In genomic region chr10:75294866-75295692, GRCh38 we compare ENCODE assay signal across 8 cellular contexts. TPM values are rescaled to one million over a fixed set of nuclear protein-coding genes. Genes with fewer than 3 reads are reported as not detected.
A peak's percentile ranks its signal among the peaks of the same experiment; 100 is the strongest.
DNase-seq lines count a peak whose midpoint lies in the region; ATAC-seq, FAIRE-seq and TF ChIP-seq lines count a peak whose summit lies in the region.

No MANE protein-coding gene starts in this region.

- FAIRE-seq in keratinocyte (lab: Jason Lieb, UNC) = peak; percentile 71

- no peaks in the 10 kb centered on the region for H3K27me3 ChIP-seq in keratinocyte (ENCODE audit: control insufficient read depth, extremely low read depth, insufficient read depth, low read length)

- H2AFZ ChIP-seq in keratinocyte (ENCODE audit: control insufficient read depth, low read length) = peak overlapping the region; percentile 81

- peak overlapping the region; percentile 29 to 71 (median 64) for H3K4me3 ChIP-seq in keratinocyte (ENCODE audit: control insufficient read depth in 2 of 3, extremely low read depth in 1 of 3, insufficient read depth in 2 of 3, low read depth in 1 of 3, low read length in 3 of 3)

- H3K4me2 ChIP-seq in keratinocyte (ENCODE audit: control insufficient read depth, extremely low read depth, insufficient read depth, low read depth, low read length) = peak overlapping the region; percentile 98

- dilution Hi-C loops in keratinocyte (cut with MboI; ENCODE audit: extremely low pct_ligation_motif_present, low sequenced_read_pairs) = no loop called here

- peak; percentile 26 for TF ChIP-seq CTCF in GM10266 (IDR thresholded peaks at IDR 0.05; ENCODE audit: control insufficient read depth, insufficient read depth, low read depth, missing control alignments)
- TF ChIP-seq CTCF in keratinocyte (optimal IDR thresholded peaks at IDR 0.05 in 1 of 3, IDR thresholded peaks at IDR 0.05 in 1 of 3, conservative IDR thresholded peaks at IDR 0.05 in 1 of 3; ENCODE audit: extremely low read depth in 1 of 3, insufficient read depth in 2 of 3, low read length in 3 of 3) = peak in 2 of 3 experiments; percentile 3 to 18

- H4K20me1 ChIP-seq in keratinocyte (ENCODE audit: control insufficient read depth, extremely low read depth, insufficient read depth, low read length) = no peaks in the 10 kb centered on the region

- no peaks in the 10 kb centered on the region for H3K9me1 ChIP-seq in keratinocyte (ENCODE audit: control insufficient read depth, extremely low read depth, insufficient read depth, low read length)

- H3K4me1 ChIP-seq in keratinocyte (ENCODE audit: control insufficient read depth, extremely low read depth, insufficient read depth, low read length) = peaks cover 21% of the 10 kb centered on the region

- ATAC-seq in HG02798 (IDR thresholded peaks at IDR 0.05; ENCODE audit: poor library complexity, unreplicated experiment) = peak; percentile 75

- DNase-seq in GM10266 (ENCODE audit: extremely low spot score) (peak; percentile 69), NCI-H2107 treated with DMSO at 0.1 percent for 48 hours (lab: John Stamatoyannopoulos, UW; ENCODE audit: unreplicated experiment) (peak; percentile 4), keratinocyte (ENCODE audit: low read depth, low spot score) (peak; percentile 73), AML-193 (lab: John Stamatoyannopoulos, UW) (no peak)
- peak; percentile 60 for DNase-seq in activated CD4-positive, CD25-positive, alpha-beta regulatory T cell treated with anti-CD3 and anti-CD28 coated beads, Interleukin-2, amount 50 U/mL, for 72 hours
- DNase-seq in central memory CD4-positive, alpha-beta T cell = peak; percentile 36
- DNase-seq in stimulated activated CD4-positive, alpha-beta T cell treated with anti-CD3 and anti-CD28 coated beads, Interleukin-12 subunit alpha, Interleukin-12 subunit beta, amount 100 ng/mL, for 4 hours = peak; percentile 53

- no peaks in the 10 kb centered on the region for H3K9me3 ChIP-seq in keratinocyte (ENCODE audit: control insufficient read depth, low read depth, low read length)

- peak overlapping the region; percentile 89 for H3K27ac ChIP-seq in keratinocyte (ENCODE audit: control insufficient read depth, insufficient read depth, low read length)

- H3K79me2 ChIP-seq in keratinocyte (ENCODE audit: control insufficient read depth, insufficient read depth, low read length) = no peaks in the 10 kb centered on the region

- H3K9ac ChIP-seq in keratinocyte (ENCODE audit: control insufficient read depth, extremely low read depth, insufficient read depth, low read length) = peak overlapping the region; percentile 86

- no peaks in the 10 kb centered on the region for H3K36me3 ChIP-seq in keratinocyte (ENCODE audit: control insufficient read depth in 2 of 2, extremely low read depth in 1 of 2, insufficient read depth in 2 of 2, low read length in 2 of 2)

RNA-seq across cellular contexts. Expression of gene COMTD1, which starts 59.3 kb away (rescaled TPM):
- 6.2 to 12.8 TPM (median 6.8 TPM) in 3 replicates for polyA plus RNA-seq in keratinocyte
- 3.6 TPM for polyA plus RNA-seq in keratinocyte (2011; ENCODE audit: low read depth)
- polyA plus RNA-seq in keratinocyte (2011; cell fraction: cytosol; rRNA removed) = 3.3 and 10.8 TPM in 2 replicates
- polyA plus RNA-seq in keratinocyte (2011; cell fraction: nucleus; rRNA removed) = 13.0 and 17.2 TPM in 2 replicates
- 15.8 and 18.5 TPM in 2 replicates for polyA plus RNA-seq in keratinocyte (2012; ENCODE audit: low replicate concordance)
- 1.1 to 1.4 TPM (median 1.2 TPM) in 3 replicates for polyA minus RNA-seq in keratinocyte
- 20.5 TPM for polyA minus RNA-seq in keratinocyte (2011; cell fraction: cytosol; rRNA and poly(A)+ RNA removed)
- polyA minus RNA-seq in keratinocyte (2011; cell fraction: nucleus; rRNA and poly(A)+ RNA removed) = 4.1 and 5.7 TPM in 2 replicates

Comparison
In these comparisons a context has a peak if more than half of its experiments do, and no peak if none do; other contexts are left out.
1. DNase-seq: peak in GM10266 (single experiment), NCI-H2107 treated with DMSO at 0.1 percent for 48 hours (single experiment), activated CD4-positive, CD25-positive, alpha-beta regulatory T cell treated with anti-CD3 and anti-CD28 coated beads, Interleukin-2, amount 50 U/mL, for 72 hours (single experiment), central memory CD4-positive, alpha-beta T cell (single experiment), keratinocyte (single experiment) and stimulated activated CD4-positive, alpha-beta T cell treated with anti-CD3 and anti-CD28 coated beads, Interleukin-12 subunit alpha, Interleukin-12 subunit beta, amount 100 ng/mL, for 4 hours (single experiment); none in AML-193 (0 of 2).